8 cellular contexts compared by ENCODE assay signal in the genomic region with DNA sequence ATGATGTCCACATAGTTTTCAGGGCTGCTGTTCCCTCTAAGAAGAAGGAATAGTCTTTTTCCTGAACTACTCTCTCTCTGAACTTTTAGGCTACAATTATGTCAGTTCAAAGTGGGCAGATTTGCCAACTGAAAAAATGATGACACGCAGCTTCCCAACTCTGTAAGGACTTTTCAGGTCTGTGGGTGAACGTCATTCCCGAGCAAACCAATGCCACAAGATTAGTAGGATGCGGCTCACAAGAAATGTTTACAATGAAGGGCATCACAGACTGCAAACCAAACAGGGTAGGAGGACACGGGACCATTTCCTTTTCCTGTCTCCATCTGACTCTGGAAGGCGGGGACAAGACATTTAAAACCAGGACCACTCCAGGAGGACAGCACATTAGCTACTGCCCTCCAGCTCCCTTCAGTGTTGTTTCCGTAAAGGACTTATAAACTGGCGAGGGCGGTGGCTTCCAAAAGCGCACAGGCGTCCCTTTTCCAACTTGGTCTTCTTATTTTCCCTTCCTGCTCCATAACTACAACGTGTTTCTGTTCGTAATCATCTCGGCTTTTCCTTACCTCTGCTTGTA. TPM values are rescaled to one million over a fixed set of nuclear protein-coding genes. Genes with fewer than 3 reads are reported as not detected.
DNase-seq lines count a peak whose midpoint lies in the region; ATAC-seq, FAIRE-seq and TF ChIP-seq lines count a peak whose summit lies in the region.

No MANE protein-coding gene starts in this region.

- peaks cover 63% of the 10 kb centered on the region for H3K4me1 Mint-ChIP-seq in activated T-cell treated with anti-CD3 and anti-CD28 coated beads, Interleukin-2, amount 50 U/mL, for 4 hours (ENCODE audit: low read depth)
- peaks cover 28% of the 10 kb centered on the region for H3K4me1 Mint-ChIP-seq in astrocyte (ENCODE audit: low read depth, unreplicated experiment)

- peak overlapping the region; percentile 99 for H3K27ac ChIP-seq in astrocyte (ENCODE audit: low read depth, low read length)

- peak overlapping the region; percentile 98 for H3K4me3 ChIP-seq in astrocyte (ENCODE audit: insufficient read depth, low read depth, low read length)

- no peak for TF ChIP-seq CTCF in astrocyte (IDR thresholded peaks at IDR 0.05; ENCODE audit: insufficient read depth, low read depth, low read length)

- H3K4me2 ChIP-seq in astrocyte (ENCODE audit: low read length) = peak overlapping the region; percentile 92

- H3K36me3 Mint-ChIP-seq in activated T-cell treated with anti-CD3 and anti-CD28 coated beads, Interleukin-2, amount 50 U/mL, for 4 hours (ENCODE audit: insufficient read depth) = no peaks in the 10 kb centered on the region
- H3K36me3 Mint-ChIP-seq in astrocyte (ENCODE audit: low read depth, unreplicated experiment) = peaks cover 5% of the 10 kb centered on the region

- peak; percentile 17 for FAIRE-seq in astrocyte (lab: Jason Lieb, UNC)

- no peaks in the 10 kb centered on the region for H3K9me3 Mint-ChIP-seq in activated T-cell treated with anti-CD3 and anti-CD28 coated beads, Interleukin-2, amount 50 U/mL, for 4 hours
- no peaks in the 10 kb centered on the region for H3K9me3 Mint-ChIP-seq in astrocyte (ENCODE audit: unreplicated experiment)

- DNase-seq in activated T-cell treated with anti-CD3 and anti-CD28 coated beads, Interleukin-2, amount 50 U/mL, for 4 hours = no peak
- DNase-seq in activated T-cell treated with anti-CD3 and anti-CD28 coated beads for 4 hours (no peak), HCEC 1CT (peak; percentile 64), NCI-H226 (peak; percentile 40), astrocyte (ENCODE audit: low read depth) (peak; percentile 74), hippocampal formation (lab: John Stamatoyannopoulos, UW) (peak; percentile 59 to 64), pulmonary artery endothelial cell (ENCODE audit: low read depth, low spot score) (peak; percentile 7), germinal center (ENCODE audit: low spot score) (no peak)

- peak overlapping the region; percentile 99 for H2AFZ ChIP-seq in astrocyte (ENCODE audit: low read depth, low read length)

- H3K9ac ChIP-seq in astrocyte (ENCODE audit: low read length) = peak overlapping the region; percentile 100

- H3K4me1 ChIP-seq in astrocyte (ENCODE audit: insufficient read depth, low read length) = peaks cover 12% of the 10 kb centered on the region

- peaks cover 30% of the 10 kb centered on the region for H4K20me1 ChIP-seq in astrocyte (ENCODE audit: insufficient read depth, low read length)

- H3K9me3 ChIP-seq in astrocyte (ENCODE audit: insufficient read depth, low read depth, low read length) = no peaks in the 10 kb centered on the region

- peaks cover 50% of the 10 kb centered on the region for H3K79me2 ChIP-seq in astrocyte (ENCODE audit: insufficient read depth, low read length)

- H3K27me3 ChIP-seq in astrocyte (ENCODE audit: insufficient read depth, low read length) = no peaks in the 10 kb centered on the region

- ATAC-seq in activated T-cell treated with anti-CD3 and anti-CD28 coated beads, Interleukin-2, amount 50 U/mL, for 4 hours = peak; percentile 10 to 24

- peak overlapping the region; percentile 98 for H3K4me3 Mint-ChIP-seq in activated T-cell treated with anti-CD3 and anti-CD28 coated beads, Interleukin-2, amount 50 U/mL, for 4 hours
- peak overlapping the region; percentile 98 for H3K4me3 Mint-ChIP-seq in astrocyte (ENCODE audit: unreplicated experiment)

- no peaks in the 10 kb centered on the region for H3K27me3 Mint-ChIP-seq in activated T-cell treated with anti-CD3 and anti-CD28 coated beads, Interleukin-2, amount 50 U/mL, for 4 hours (ENCODE audit: low read depth)
- no peaks in the 10 kb centered on the region for H3K27me3 Mint-ChIP-seq in astrocyte (ENCODE audit: low read depth, unreplicated experiment)

- peak overlapping the region; percentile 93 for H3K27ac Mint-ChIP-seq in astrocyte (ENCODE audit: unreplicated experiment)

- H3K36me3 ChIP-seq in astrocyte (ENCODE audit: insufficient read depth, low read length) = no peaks in the 10 kb centered on the region

RNA-seq across cellular contexts. Expression of a gene that starts 0.5 kb away (rescaled TPM):
- 10 to 100 TPM; 26.7 to 29.6 (median 28.8) TPM for total RNA-seq in activated T-cell treated with anti-CD3 and anti-CD28 coated beads, Interleukin-2, amount 50 U/mL, for 4 hours
- total RNA-seq in astrocyte = 48.0 and 50.3 TPM in 2 replicates
- 16.6 and 30.0 TPM in 2 replicates for total RNA-seq in pulmonary artery endothelial cell

Comparison
In these comparisons a context has a peak if more than half of its experiments do, and no peak if none do; other contexts are left out.
1. DNase-seq: peak in HCEC 1CT (single experiment), NCI-H226 (single experiment), astrocyte (single experiment), hippocampal formation (2 of 2) and pulmonary artery endothelial cell (single experiment); none in activated T-cell treated with anti-CD3 and anti-CD28 coated beads, Interleukin-2, amount 50 U/mL, for 4 hours (single experiment), activated T-cell treated with anti-CD3 and anti-CD28 coated beads for 4 hours (single experiment) and germinal center (single experiment).